ENCODE assay signal across 26 cellular contexts in genomic region chr20:1451092-1451491, GRCh38. TPM values are rescaled to one million over a fixed set of nuclear protein-coding genes. Genes with fewer than 3 reads are reported as not detected.
"Had no signal": no experiment of that assay in that cellular context is flagged by ENCODE, and none has a peak within 500 bp of the region (broad histone marks: within the 10 kb centered on the region; RNA-seq: fewer than 3 reads in every experiment).

No MANE protein-coding gene starts in this region.

- H3K27me3 Mint-ChIP-seq: activated B cell treated with CpG ODN at 0.5 μM for 24 hours; activated CD4-positive, alpha-beta memory T cell treated with anti-CD3 and anti-CD28 coated beads, Interleukin-2, amount 10 ng/mL, durations not matched to agents 7 days and 5 days; effector memory CD8-positive, alpha-beta T cell; T-cell; type B pancreatic cell had no signal

- H3K9ac ChIP-seq: parathyroid adenoma had no signal

- DNase-seq: activated B cell treated with CpG ODN at 0.5 μM for 24 hours; activated CD4-positive, alpha-beta memory T cell treated with anti-CD3 and anti-CD28 coated beads, Interleukin-2, amount 10 ng/mL, durations not matched to agents 7 days and 5 days; activated CD4-positive, alpha-beta T cell treated with anti-CD3 and anti-CD28 coated beads for 4 hours; activated effector memory CD4-positive, alpha-beta T cell treated with Interleukin-2 at 50 U/mL for 16 hours; activated naive CD4-positive, alpha-beta T cell treated with anti-CD3 and anti-CD28 coated beads, Interleukin-2, amount 50 U/mL, for 16 hours; activated T-cell treated with anti-CD3 and anti-CD28 coated beads, Interleukin-2, amount 50 U/mL, for 4 hours; effector memory CD8-positive, alpha-beta T cell; foreskin fibroblast; left cardiac atrium; lower lobe of right lung; stimulated activated CD4-positive, alpha-beta T cell treated with anti-CD3 and anti-CD28 coated beads, Interleukin-4, amount 100 ng/mL, for 24 hours; stomach; T-cell; T-helper 9 cell had no signal

- H3K4me3 ChIP-seq: adrenal gland, cardiac muscle cell, hepatocyte, lower lobe of right lung, stomach had no signal

- FAIRE-seq: astrocyte, islet of Langerhans had no signal

- H3K27ac ChIP-seq: adrenal gland, cardiac muscle cell, epithelial cell of prostate, hepatocyte, lower lobe of right lung, parathyroid adenoma, stomach had no signal

- H3K4me2 ChIP-seq: hepatocyte had no signal

- H3K4me1 ChIP-seq: lower lobe of right lung, parathyroid adenoma, stomach had no signal

- H3K4me3 Mint-ChIP-seq: activated B cell treated with CpG ODN at 0.5 μM for 24 hours; activated CD4-positive, alpha-beta memory T cell treated with anti-CD3 and anti-CD28 coated beads, Interleukin-2, amount 10 ng/mL, durations not matched to agents 7 days and 5 days; activated T-cell treated with anti-CD3 and anti-CD28 coated beads, Interleukin-2, amount 50 U/mL, for 4 hours; effector memory CD8-positive, alpha-beta T cell; mesothelial cell of epicardium; nephron; stimulated activated effector memory CD8-positive, alpha-beta T cell treated with anti-CD3 and anti-CD28 coated beads, Interleukin-12 subunit alpha, Interleukin-12 subunit beta, amount 100 ng/mL, for 72 hours; T-cell; type B pancreatic cell had no signal

- H3K9me3 Mint-ChIP-seq: activated B cell treated with CpG ODN at 0.5 μM for 24 hours; activated CD4-positive, alpha-beta memory T cell treated with anti-CD3 and anti-CD28 coated beads, Interleukin-2, amount 10 ng/mL, durations not matched to agents 7 days and 5 days; activated T-cell treated with anti-CD3 and anti-CD28 coated beads, Interleukin-2, amount 50 U/mL, for 4 hours; effector memory CD8-positive, alpha-beta T cell; mesothelial cell of epicardium; nephron; stimulated activated effector memory CD8-positive, alpha-beta T cell treated with anti-CD3 and anti-CD28 coated beads, Interleukin-12 subunit alpha, Interleukin-12 subunit beta, amount 100 ng/mL, for 72 hours; T-cell; type B pancreatic cell had no signal

- H3K27ac Mint-ChIP-seq: activated B cell treated with CpG ODN at 0.5 μM for 24 hours; activated CD4-positive, alpha-beta memory T cell treated with anti-CD3 and anti-CD28 coated beads, Interleukin-2, amount 10 ng/mL, durations not matched to agents 7 days and 5 days; effector memory CD8-positive, alpha-beta T cell; mesothelial cell of epicardium; nephron; stimulated activated effector memory CD8-positive, alpha-beta T cell treated with anti-CD3 and anti-CD28 coated beads, Interleukin-12 subunit alpha, Interleukin-12 subunit beta, amount 100 ng/mL, for 72 hours; T-cell; type B pancreatic cell had no signal

- H3K79me2 ChIP-seq: hepatocyte had no signal

- H2AFZ ChIP-seq: hepatocyte, parathyroid adenoma had no signal

- H3K9me3 ChIP-seq: lower lobe of right lung had no signal

- H3K27me3 ChIP-seq: adrenal gland, cardiac muscle cell, hepatocyte, stomach had no signal

- ATAC-seq: activated T-cell treated with anti-CD3 and anti-CD28 coated beads, Interleukin-2, amount 50 U/mL, for 4 hours; effector memory CD8-positive, alpha-beta T cell; left cardiac atrium; lower lobe of right lung; sciatic nerve; stimulated activated effector memory CD8-positive, alpha-beta T cell treated with anti-CD3 and anti-CD28 coated beads, Interleukin-12 subunit alpha, Interleukin-12 subunit beta, amount 100 ng/mL, for 72 hours; T-cell had no signal

- H3K4me1 Mint-ChIP-seq: activated B cell treated with CpG ODN at 0.5 μM for 24 hours; activated CD4-positive, alpha-beta memory T cell treated with anti-CD3 and anti-CD28 coated beads, Interleukin-2, amount 10 ng/mL, durations not matched to agents 7 days and 5 days; stimulated activated effector memory CD8-positive, alpha-beta T cell treated with anti-CD3 and anti-CD28 coated beads, Interleukin-12 subunit alpha, Interleukin-12 subunit beta, amount 100 ng/mL, for 72 hours; T-cell had no signal

RNA-seq across cellular contexts. Expression of gene SIRPB2, which starts 40.1 kb away (rescaled TPM):
- total RNA-seq: activated B cell treated with CpG ODN at 0.5 μM for 24 hours; activated CD4-positive, alpha-beta memory T cell treated with anti-CD3 and anti-CD28 coated beads, Interleukin-2, amount 10 ng/mL, durations not matched to agents 7 days and 5 days; activated T-cell treated with anti-CD3 and anti-CD28 coated beads, Interleukin-2, amount 50 U/mL, for 4 hours; astrocyte; cardiac muscle cell; hepatocyte; mesothelial cell of epicardium had no signal
- polyA plus RNA-seq: cardiac muscle cell, hepatocyte had no signal
